In genomic region chr2:226483745-226484619, GRCh38 we compare ENCODE assay signal across 14 cellular contexts.
DNase-seq lines count a peak whose midpoint lies in the region; ATAC-seq and TF ChIP-seq lines count a peak whose summit lies in the region.
"Had no signal": no experiment of that assay in that cellular context is flagged by ENCODE, and none has a peak within 500 bp of the region (broad histone marks: within the 10 kb centered on the region; RNA-seq: fewer than 3 reads in every experiment).

No MANE protein-coding gene starts in this region.

- H3K4me3 Mint-ChIP-seq in Caco-2 (ENCODE audit: unreplicated experiment) = peak overlapping the region; percentile 63
- peak overlapping the region; percentile 18 for H3K4me3 Mint-ChIP-seq in mesothelial cell of epicardium
- H3K4me3 Mint-ChIP-seq: activated naive CD8-positive, alpha-beta T cell treated with anti-CD3 and anti-CD28 coated beads, Interleukin-2, amount 10 ng/mL, durations not matched to agents 7 days and 5 days; T-helper 17 cell had no signal

- H3K9me3 Mint-ChIP-seq in Caco-2 (ENCODE audit: unreplicated experiment) (no peaks in the 10 kb centered on the region), mesothelial cell of epicardium (no peaks in the 10 kb centered on the region)
- H3K9me3 Mint-ChIP-seq: activated naive CD8-positive, alpha-beta T cell treated with anti-CD3 and anti-CD28 coated beads, Interleukin-2, amount 10 ng/mL, durations not matched to agents 7 days and 5 days had no signal

- in situ Hi-C loops in gastrocnemius medialis (cut with MboI; ENCODE audit: low sequenced_read_pairs in 4 of 4) = no loop called here

- ATAC-seq in GM18870 (IDR thresholded peaks at IDR 0.05; ENCODE audit: unreplicated experiment) = no peak
- ATAC-seq in gastrocnemius medialis = no peak
- no peak for ATAC-seq in GM19455 (IDR thresholded peaks at IDR 0.05; ENCODE audit: unreplicated experiment)
- ATAC-seq: T-helper 17 cell had no signal

- POLR2A ChIA-PET in Caco-2 (lab: Charles Lee) = interaction anchor here (0.6 kb wide), 1 partner anchor 268 kb away, joined by 4 read pairs; no protein-coding TSS in a partner anchor

- no peak for TF ChIP-seq POLR2A in gastrocnemius medialis (IDR thresholded peaks at IDR 0.05)

- H3K27ac ChIP-seq in ectodermal cell (ENCODE audit: insufficient read depth, low read depth, low read length, poor library complexity, severe bottlenecking) = peak overlapping the region; percentile 85
- no peak overlapping the region for H3K27ac ChIP-seq in gastrocnemius medialis
- H3K27ac ChIP-seq: epithelial cell of prostate had no signal

- peaks cover 22% of the 10 kb centered on the region for H3K4me1 Mint-ChIP-seq in Caco-2 (ENCODE audit: low read depth, unreplicated experiment)
- H3K4me1 Mint-ChIP-seq in mesothelial cell of epicardium = peaks cover 45% of the 10 kb centered on the region
- H3K4me1 Mint-ChIP-seq: activated naive CD8-positive, alpha-beta T cell treated with anti-CD3 and anti-CD28 coated beads, Interleukin-2, amount 10 ng/mL, durations not matched to agents 7 days and 5 days; CD14-positive monocyte had no signal

- H3K9me3 ChIP-seq in Caco-2 (no peaks in the 10 kb centered on the region), ectodermal cell (ENCODE audit: control insufficient read depth, low read length) (no peaks in the 10 kb centered on the region), gastrocnemius medialis (no peaks in the 10 kb centered on the region)

- no peak for TF ChIP-seq EP300 in Ishikawa (IDR thresholded peaks at IDR 0.05; ENCODE audit: borderline replicate concordance)

- H3K4me1 ChIP-seq in Caco-2 = peaks cover 56% of the 10 kb centered on the region
- peaks cover 26% of the 10 kb centered on the region for H3K4me1 ChIP-seq in ectodermal cell (ENCODE audit: control insufficient read depth, insufficient read depth, low read length)
- peaks cover 0 to 1% of the 10 kb centered on the region in 2 donors for H3K4me1 ChIP-seq in gastrocnemius medialis

- WGBS in ectodermal cell, 2 experiments = 16 to 26% methylated on average over 6 of the region's 6 CpGs

- H3K36me3 ChIP-seq in Caco-2 (ENCODE audit: control insufficient read depth, insufficient read depth, low read length) (no peaks in the 10 kb centered on the region), ectodermal cell (ENCODE audit: control insufficient read depth, insufficient read depth, low read length) (no peaks in the 10 kb centered on the region), gastrocnemius medialis (no peaks in the 10 kb centered on the region)

- TF ChIP-seq CTCF in Caco-2 (IDR thresholded peaks at IDR 0.05; ENCODE audit: insufficient read depth in 1 of 2, low read depth in 1 of 2, low read length in 1 of 2, severe bottlenecking in 1 of 2, unreplicated experiment in 1 of 2) (no peak), mesothelial cell of epicardium (IDR thresholded peaks at IDR 0.05; ENCODE audit: unreplicated experiment) (no peak), gastrocnemius medialis (IDR thresholded peaks at IDR 0.05 in 4 of 5, conservative IDR thresholded peaks at IDR 0.05 in 1 of 5) (no peak)

- H3K27ac Mint-ChIP-seq in Caco-2 (ENCODE audit: unreplicated experiment) (peak overlapping the region; percentile 96), mesothelial cell of epicardium (peak overlapping the region; percentile 93)
- H3K27ac Mint-ChIP-seq: activated naive CD8-positive, alpha-beta T cell treated with anti-CD3 and anti-CD28 coated beads, Interleukin-2, amount 10 ng/mL, durations not matched to agents 7 days and 5 days; T-helper 17 cell had no signal

- DNase-seq in Caco-2 (peak; percentile 61 to 80), mesothelial cell of epicardium (ENCODE audit: low spot score in 2 of 2, unreplicated experiment in 2 of 2) (no peak), gastrocnemius medialis (no peak)
- DNase-seq in central memory CD4-positive, alpha-beta T cell = no peak
- DNase-seq: activated naive CD8-positive, alpha-beta T cell treated with anti-CD3 and anti-CD28 coated beads, Interleukin-2, amount 10 ng/mL, durations not matched to agents 7 days and 5 days; posterior cingulate gyrus; substantia nigra; T-helper 17 cell had no signal

- CTCF ChIA-PET in Caco-2 (lab: Charles Lee) = interaction anchor here (0.6 to 1.2 kb wide), 6 partner anchors 14 to 304 kb away, joined by 3 to 4 read pairs (median 3); no protein-coding TSS in a partner anchor

- no peaks in the 10 kb centered on the region for H3K27me3 Mint-ChIP-seq in Caco-2 (ENCODE audit: insufficient read depth, unreplicated experiment)
- H3K27me3 Mint-ChIP-seq in mesothelial cell of epicardium (ENCODE audit: low read depth) = no peaks in the 10 kb centered on the region

- H3K27me3 ChIP-seq in Caco-2 (replicated peaks; ENCODE audit: control insufficient read depth, insufficient read depth, low read length) (no peaks in the 10 kb centered on the region), ectodermal cell (ENCODE audit: control insufficient read depth, insufficient read depth, low read length, poor library complexity, severe bottlenecking) (no peaks in the 10 kb centered on the region), gastrocnemius medialis (no peaks in the 10 kb centered on the region)

- BruUV-seq in Caco-2 (replicated peaks; lab: Mats Ljungman, UMichigan) = no TSS peak

- intact Hi-C loops in Caco-2 (cut with micrococcal nuclease; ENCODE audit: unreplicated experiment) (loop anchor here (2.0 to 5.0 kb wide), 2 partner anchors 17 to 253 kb away; no protein-coding TSS in a partner anchor), gastrocnemius medialis (cut with DNase I; ENCODE audit: low total_unique reads) (no loop called here)

- no peak for TF ChIP-seq RAD21 in Ishikawa (IDR thresholded peaks at IDR 0.05; ENCODE audit: low read depth)

- peaks cover 9% of the 10 kb centered on the region for H3K36me3 Mint-ChIP-seq in Caco-2 (ENCODE audit: insufficient read depth, unreplicated experiment)
- H3K36me3 Mint-ChIP-seq in mesothelial cell of epicardium = no peaks in the 10 kb centered on the region
- H3K36me3 Mint-ChIP-seq: activated naive CD8-positive, alpha-beta T cell treated with anti-CD3 and anti-CD28 coated beads, Interleukin-2, amount 10 ng/mL, durations not matched to agents 7 days and 5 days; CD14-positive monocyte had no signal

- H3K4me3 ChIP-seq in Caco-2 (ENCODE audit: low read depth, low read length) (no peak overlapping the region), ectodermal cell (ENCODE audit: insufficient read depth, low read depth, low read length) (no peak overlapping the region), gastrocnemius medialis (no peak overlapping the region)

TF ChIP-seq in Ishikawa, 13 proteins besides CTCF, POLR2A, EP300 and RAD21:
- TF ChIP-seq TEAD4 (IDR thresholded peaks at IDR 0.05) (peak; percentile 89), YY1 (IDR thresholded peaks at IDR 0.05; ENCODE audit: low read depth) (no peak)

Comparison
In these comparisons a context has a peak if more than half of its experiments do, and no peak if none do; other contexts are left out.
1. DNase-seq: peak in Caco-2 (2 of 2); none in mesothelial cell of epicardium (0 of 2), central memory CD4-positive, alpha-beta T cell (single experiment) and gastrocnemius medialis (0 of 2).